In genomic region chr11:120657306-120658070, GRCh38 we compare ENCODE assay signal across 13 cellular contexts.
DNase-seq lines count a peak whose midpoint lies in the region; ATAC-seq and TF ChIP-seq lines count a peak whose summit lies in the region.
"Had no signal": no experiment of that assay in that cellular context is flagged by ENCODE, and none has a peak within 500 bp of the region (broad histone marks: within the 10 kb centered on the region; RNA-seq: fewer than 3 reads in every experiment).

No MANE protein-coding gene starts in this region.

- H3K27me3 ChIP-seq in upper lobe of right lung (no peaks in the 10 kb centered on the region), mammary epithelial cell (ENCODE audit: insufficient read depth, low read length) (peaks cover 4% of the 10 kb centered on the region)

- no peak overlapping the region for H3K9ac ChIP-seq in mammary epithelial cell (ENCODE audit: insufficient read depth, low read length)

- CTCF ChIA-PET in mammary epithelial cell (lab: Charles Lee; ENCODE audit: low non-redundant PET), result no interaction called here

- 80% methylated on average over 6 of the region's 6 CpGs for WGBS in mammary epithelial cell (ENCODE audit: low coverage, missing lambda C conversion rate)

- dilution Hi-C loops in mammary epithelial cell (cut with HindIII; ENCODE audit: low sequenced_read_pairs), result no loop called here

- H3K27ac ChIP-seq in upper lobe of right lung, result no peak overlapping the region
- no peak overlapping the region for H3K27ac ChIP-seq in mammary epithelial cell (ENCODE audit: insufficient read depth, low read depth, low read length)
- H3K27ac ChIP-seq: HL-60, PC-9 had no signal

- DNase-seq in mesenteric fat pad (ENCODE audit: low spot score) (peak; percentile 68), upper lobe of right lung (no peak), mammary epithelial cell (no peak), 8988T (no peak)
- DNase-seq: activated CD4-positive, alpha-beta T cell treated with anti-CD3 and anti-CD28 coated beads for 48 hours; islet precursor cell; NCI-H2227 treated with DMSO at 0.1 percent for 48 hours; PC-9; stimulated activated CD4-positive, alpha-beta T cell treated with anti-CD3 and anti-CD28 coated beads, Interleukin-4, amount 100 ng/mL, for 1 hour had no signal

- BruUV-seq in mammary epithelial cell (replicated peaks; lab: Mats Ljungman, UMichigan), result no TSS peak

- ATAC-seq in GM18858 (IDR thresholded peaks at IDR 0.05; ENCODE audit: unreplicated experiment) (peak; percentile 49), GM21423 (IDR thresholded peaks at IDR 0.05; ENCODE audit: unreplicated experiment) (peak; percentile 53), HG03064 (IDR thresholded peaks at IDR 0.05; ENCODE audit: low read depth, unreplicated experiment) (peak; percentile 58), upper lobe of right lung (no peak)

- no peaks in the 10 kb centered on the region for H3K36me3 ChIP-seq in upper lobe of right lung
- no peaks in the 10 kb centered on the region for H3K36me3 ChIP-seq in mammary epithelial cell (ENCODE audit: insufficient read depth, low read length)

- H3K4me1 ChIP-seq in upper lobe of right lung, result no peaks in the 10 kb centered on the region
- no peaks in the 10 kb centered on the region for H3K4me1 ChIP-seq in mammary epithelial cell (ENCODE audit: insufficient read depth, low read length)

- H3K4me3 ChIP-seq in upper lobe of right lung, result no peak overlapping the region
- no peak overlapping the region for H3K4me3 ChIP-seq in mammary epithelial cell (replicated peaks in 1 of 3; ENCODE audit: insufficient read depth in 1 of 3, low read depth in 2 of 3, low read length in 3 of 3)
- H3K4me3 ChIP-seq: PC-9 had no signal

- H2AFZ ChIP-seq in mammary epithelial cell (ENCODE audit: low read depth, low read length), result no peak overlapping the region
- H2AFZ ChIP-seq: PC-9 had no signal

- in situ Hi-C loops in mammary epithelial cell (cut with MboI; ENCODE audit: low sequenced_read_pairs in 2 of 2), result no loop called here

- no peaks in the 10 kb centered on the region for H3K79me2 ChIP-seq in mammary epithelial cell (ENCODE audit: insufficient read depth, low read length)

- H3K4me2 ChIP-seq in mammary epithelial cell (ENCODE audit: insufficient read depth, low read depth, low read length), result no peak overlapping the region
- H3K4me2 ChIP-seq: PC-9 had no signal

- intact Hi-C loops in upper lobe of right lung (cut with DNase I), result no loop called here
- intact Hi-C loops in mammary epithelial cell (cut with micrococcal nuclease), result loop anchor here (10.0 kb wide), 1 partner anchor 883 kb away; no protein-coding TSS in a partner anchor

- no peaks in the 10 kb centered on the region for H4K20me1 ChIP-seq in mammary epithelial cell (ENCODE audit: insufficient read depth, low read length)

- TF ChIP-seq CTCF in upper lobe of right lung (IDR thresholded peaks at IDR 0.05) (no peak), mammary epithelial cell (conservative IDR thresholded peaks at IDR 0.05 in 1 of 2, IDR thresholded peaks at IDR 0.05 in 1 of 2; ENCODE audit: extremely low read depth in 1 of 2, insufficient read depth in 1 of 2, low read depth in 1 of 2, low read length in 2 of 2) (no peak)

- H3K9me3 ChIP-seq in upper lobe of right lung, result no peaks in the 10 kb centered on the region
- H3K9me3 ChIP-seq in mammary epithelial cell (replicated peaks; ENCODE audit: insufficient read depth, low read length), result no peaks in the 10 kb centered on the region
